In the genomic region with DNA sequence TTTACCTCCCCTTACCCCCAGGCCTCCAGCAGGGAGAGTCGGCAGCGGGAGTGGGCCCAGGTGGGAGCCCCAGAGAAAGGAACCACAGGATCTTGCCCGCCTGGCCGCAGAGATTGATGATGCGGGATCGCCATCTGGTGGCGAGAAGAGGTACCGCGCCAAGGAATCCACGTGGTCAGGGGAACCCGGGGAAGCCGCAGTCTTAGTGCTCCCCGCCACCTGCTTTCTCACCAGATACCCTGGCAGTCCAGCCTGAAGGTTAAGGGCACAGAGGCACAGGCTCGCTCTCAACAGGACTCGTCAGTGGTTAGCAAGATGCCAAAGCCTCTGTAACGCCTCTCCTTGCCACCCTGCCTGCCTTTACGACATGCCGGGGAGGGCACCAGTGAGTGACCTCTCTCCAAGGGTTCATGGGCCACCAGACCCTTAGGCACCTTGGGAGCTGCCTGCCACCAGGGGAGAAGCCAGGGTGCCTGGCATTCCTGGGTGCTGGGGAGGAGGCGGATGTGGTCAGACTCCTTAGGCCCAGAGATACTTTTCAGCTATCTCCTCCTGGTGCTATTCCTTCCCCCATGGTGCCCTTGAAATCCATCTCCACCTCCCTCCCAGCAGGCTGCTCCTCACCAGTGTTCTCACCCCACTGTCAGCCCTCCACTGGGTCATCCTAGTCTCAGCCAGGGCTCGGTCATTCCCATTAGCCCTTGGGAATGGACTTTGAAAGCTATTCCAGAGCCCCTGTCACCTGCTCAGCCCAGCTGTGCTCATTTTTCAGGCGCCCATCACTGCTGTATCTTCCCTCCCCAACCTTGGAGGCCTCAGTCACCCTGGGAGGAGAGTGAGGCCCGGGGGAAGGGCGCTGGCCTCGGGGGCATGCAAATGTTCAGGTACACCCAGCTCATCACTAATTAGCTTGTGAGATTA, we compare ENCODE assay signal across 1 cellular context.
TF ChIP-seq lines count a peak whose summit lies in the region.

No MANE protein-coding gene starts in this region.

TF ChIP-seq in HepG2, 621 proteins besides CTCF, POLR2A, EP300 and RAD21 (continued from another document and continues in another):
- peak; percentile 49 for TF ChIP-seq HNF1B (CRISPR knock-in tag; IDR thresholded peaks at IDR 0.05)
- peak; percentile 49; the same call in 1 of the 2 replicates for TF ChIP-seq MIER2 (CRISPR knock-in tag; IDR thresholded peaks at IDR 0.05)
- peak; percentile 87; the same call in 1 of the 2 replicates for TF ChIP-seq DZIP1 (CRISPR knock-in tag; IDR thresholded peaks at IDR 0.05)
- peak; percentile 85 for TF ChIP-seq SAP130 (CRISPR knock-in tag; IDR thresholded peaks at IDR 0.05; ENCODE audit: low read depth)
- no peak for TF ChIP-seq ZBTB40 (IDR thresholded peaks at IDR 0.05)
- 0 out of 2 replicates have a peak, but pooled peaks have one; percentile 52 for TF ChIP-seq ZBTB40 (CRISPR knock-in tag; IDR thresholded peaks at IDR 0.05)
- TF ChIP-seq ASH2L (IDR thresholded peaks at IDR 0.05; ENCODE audit: insufficient read length, low read depth, low read length) = peak; percentile 47
- TF ChIP-seq THAP11 (CRISPR knock-in tag; IDR thresholded peaks at IDR 0.05) = peak; percentile 52; the same call in 1 of the 2 replicates
- peak; percentile 95 for TF ChIP-seq ZNF263 (CRISPR knock-in tag; IDR thresholded peaks at IDR 0.05)
- no peak for TF ChIP-seq NFE2 (CRISPR knock-in tag; IDR thresholded peaks at IDR 0.05)
- peak; percentile 42; the same call in 1 of the 2 replicates for TF ChIP-seq BCL6 (CRISPR knock-in tag; IDR thresholded peaks at IDR 0.05)
- TF ChIP-seq TOPORS (CRISPR knock-in tag; IDR thresholded peaks at IDR 0.05) = 0 out of 2 replicates have a peak, but pooled peaks have one; percentile 38
- TF ChIP-seq, protein P1, sequence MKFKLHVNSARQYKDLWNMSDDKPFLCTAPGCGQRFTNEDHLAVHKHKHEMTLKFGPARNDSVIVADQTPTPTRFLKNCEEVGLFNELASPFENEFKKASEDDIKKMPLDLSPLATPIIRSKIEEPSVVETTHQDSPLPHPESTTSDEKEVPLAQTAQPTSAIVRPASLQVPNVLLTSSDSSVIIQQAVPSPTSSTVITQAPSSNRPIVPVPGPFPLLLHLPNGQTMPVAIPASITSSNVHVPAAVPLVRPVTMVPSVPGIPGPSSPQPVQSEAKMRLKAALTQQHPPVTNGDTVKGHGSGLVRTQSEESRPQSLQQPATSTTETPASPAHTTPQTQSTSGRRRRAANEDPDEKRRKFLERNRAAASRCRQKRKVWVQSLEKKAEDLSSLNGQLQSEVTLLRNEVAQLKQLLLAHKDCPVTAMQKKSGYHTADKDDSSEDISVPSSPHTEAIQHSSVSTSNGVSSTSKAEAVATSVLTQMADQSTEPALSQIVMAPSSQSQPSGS (CRISPR knock-in tag; IDR thresholded peaks at IDR 0.05) = 0 out of 2 replicates have a peak, but pooled peaks have one; percentile 47
- TF ChIP-seq MED1 (CRISPR knock-in tag; IDR thresholded peaks at IDR 0.05) = 0 out of 2 replicates have a peak, but pooled peaks have one; percentile 55
- no peak for TF ChIP-seq FOSL1 (CRISPR knock-in tag; IDR thresholded peaks at IDR 0.05; ENCODE audit: borderline replicate concordance)
- TF ChIP-seq ZNF503 (CRISPR knock-in tag; IDR thresholded peaks at IDR 0.05) = no peak
- no peak; the same call in 1 of the 2 replicates for TF ChIP-seq SMAD1 (CRISPR knock-in tag; IDR thresholded peaks at IDR 0.05; ENCODE audit: borderline replicate concordance, low read depth)
- peak; percentile 95; the same call in 2 of the 3 replicates for TF ChIP-seq MXI1 (IDR thresholded peaks at IDR 0.05; ENCODE audit: borderline replicate concordance, low read depth, low read length)
- peak; percentile 13; the same call in 1 of the 2 replicates for TF ChIP-seq FOXK1 (CRISPR knock-in tag; IDR thresholded peaks at IDR 0.05; ENCODE audit: borderline replicate concordance, low read depth)
- no peak for TF ChIP-seq POLR2AphosphoS2 (IDR thresholded peaks at IDR 0.05; ENCODE audit: low read depth, low read length)
- TF ChIP-seq ZNF891 (CRISPR knock-in tag; IDR thresholded peaks at IDR 0.05) = peak; percentile 92
- TF ChIP-seq NFYB (CRISPR knock-in tag; IDR thresholded peaks at IDR 0.05) = no peak
- peak; percentile 61; the same call in 1 of the 2 replicates for TF ChIP-seq ZNF331 (CRISPR knock-in tag; IDR thresholded peaks at IDR 0.05)
- no peak for TF ChIP-seq ZNF367 (CRISPR knock-in tag; IDR thresholded peaks at IDR 0.05; ENCODE audit: borderline replicate concordance)
- TF ChIP-seq ZNF562 (CRISPR knock-in tag; IDR thresholded peaks at IDR 0.05; ENCODE audit: borderline replicate concordance) = no peak
- 0 out of 2 replicates have a peak, but pooled peaks have one; percentile 45 for TF ChIP-seq ZNF44 (CRISPR knock-in tag; IDR thresholded peaks at IDR 0.05)
- 0 out of 2 replicates have a peak, but pooled peaks have one; percentile 19 for TF ChIP-seq RERE (CRISPR knock-in tag; IDR thresholded peaks at IDR 0.05; ENCODE audit: low read depth)
- peak; percentile 89; the same call in 1 of the 2 replicates for TF ChIP-seq IRF2 (CRISPR knock-in tag; IDR thresholded peaks at IDR 0.05)
